ENCODE assay signal across 1 cellular context in the genomic region with DNA sequence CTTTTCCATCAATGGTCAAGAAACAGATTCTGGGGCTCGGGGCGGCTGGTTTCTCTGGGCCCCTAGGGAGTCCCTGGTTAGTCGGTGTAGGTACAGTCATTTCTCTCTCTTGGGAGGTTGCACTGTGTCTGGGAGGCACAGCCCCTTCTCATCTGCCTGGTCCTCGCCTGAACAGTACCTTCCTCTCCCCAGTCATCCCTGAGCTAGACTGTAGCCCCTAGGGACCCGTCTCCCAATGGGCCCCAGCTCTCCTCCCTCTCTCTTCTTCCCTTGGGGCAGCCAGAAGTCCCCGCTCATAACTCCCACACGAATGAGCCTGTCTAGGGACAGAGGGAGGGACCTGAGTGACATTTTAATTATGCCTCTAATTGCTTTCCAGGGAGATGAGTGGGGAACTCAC.
TF ChIP-seq lines count a peak whose summit lies in the region.

No MANE protein-coding gene starts in this region.

TF ChIP-seq in GM12878, 131 proteins besides CTCF, POLR2A, EP300 and RAD21 (continued from another document):
- TF ChIP-seq ZBTB33 (IDR thresholded peaks at IDR 0.05) (no peak), BHLHE40 (IDR thresholded peaks at IDR 0.05; ENCODE audit: borderline replicate concordance in 1 of 2, low read depth in 2 of 2, low read length in 1 of 2) (peak; percentile 53 to 59; a peak in 3 of 4 replicates), RB1 (IDR thresholded peaks at IDR 0.05; ENCODE audit: borderline replicate concordance) (peak; percentile 97), MEF2B (IDR thresholded peaks at IDR 0.05; ENCODE audit: partially characterized antibody, poor library complexity, severe bottlenecking) (peak; percentile 100), POU2F2 (IDR thresholded peaks at IDR 0.05; ENCODE audit: borderline replicate concordance, low read depth, low read length) (peak; percentile 59; the same call in 1 of the 3 replicates), PAX5 (IDR thresholded peaks at IDR 0.05; ENCODE audit: borderline replicate concordance, low read depth, low read length) (peak; percentile 62; the same call in 1 of the 2 replicates), NR2F1 (conservative IDR thresholded peaks at IDR 0.05) (peak; percentile 60; the same call in 1 of the 2 replicates), CEBPB (IDR thresholded peaks at IDR 0.05; ENCODE audit: borderline replicate concordance in 1 of 2, low read depth in 2 of 2, low read length in 2 of 2) (no peak), CREB1 (IDR thresholded peaks at IDR 0.05; ENCODE audit: low read depth) (no peak), IKZF1 (conservative IDR thresholded peaks at IDR 0.05) (peak; percentile 93), DPF2 (IDR thresholded peaks at IDR 0.05) (peak; percentile 75), TCF12 (IDR thresholded peaks at IDR 0.05; ENCODE audit: low read depth, low read length) (peak; percentile 67; the same call in 1 of the 2 replicates), IKZF2 (IDR thresholded peaks at IDR 0.05) (peak; percentile 91 to 92), MEF2A (IDR thresholded peaks at IDR 0.05; ENCODE audit: insufficient read depth, low read depth, low read length) (no peak), PRDM15 (CRISPR knock-in tag; IDR thresholded peaks at IDR 0.05) (no peak), JUNB (IDR thresholded peaks at IDR 0.05) (peak; percentile 54), MTA2 (IDR thresholded peaks at IDR 0.05; ENCODE audit: low read depth) (peak; percentile 89), IRF4 (IDR thresholded peaks at IDR 0.05; ENCODE audit: low read depth, low read length) (peak; percentile 74; the same call in 1 of the 2 replicates), NBN (IDR thresholded peaks at IDR 0.05) (peak; percentile 70; the same call in 1 of the 2 replicates), BCL11A (IDR thresholded peaks at IDR 0.05; ENCODE audit: low read depth, low read length) (peak; percentile 66; the same call in 1 of the 2 replicates), SMAD1 (IDR thresholded peaks at IDR 0.05; ENCODE audit: low read depth, partially characterized antibody) (peak; percentile 32), SREBF1 (IDR thresholded peaks at IDR 0.05; ENCODE audit: low read length) (0 out of 2 replicates have a peak, but pooled peaks have one; percentile 24), RBBP5 (conservative IDR thresholded peaks at IDR 0.05) (no peak), YBX1 (IDR thresholded peaks at IDR 0.05) (peak; percentile 87; the same call in 1 of the 2 replicates), POLR2AphosphoS5 (IDR thresholded peaks at IDR 0.05; ENCODE audit: low read length) (no peak)
- TF ChIP-seq, protein P1, sequence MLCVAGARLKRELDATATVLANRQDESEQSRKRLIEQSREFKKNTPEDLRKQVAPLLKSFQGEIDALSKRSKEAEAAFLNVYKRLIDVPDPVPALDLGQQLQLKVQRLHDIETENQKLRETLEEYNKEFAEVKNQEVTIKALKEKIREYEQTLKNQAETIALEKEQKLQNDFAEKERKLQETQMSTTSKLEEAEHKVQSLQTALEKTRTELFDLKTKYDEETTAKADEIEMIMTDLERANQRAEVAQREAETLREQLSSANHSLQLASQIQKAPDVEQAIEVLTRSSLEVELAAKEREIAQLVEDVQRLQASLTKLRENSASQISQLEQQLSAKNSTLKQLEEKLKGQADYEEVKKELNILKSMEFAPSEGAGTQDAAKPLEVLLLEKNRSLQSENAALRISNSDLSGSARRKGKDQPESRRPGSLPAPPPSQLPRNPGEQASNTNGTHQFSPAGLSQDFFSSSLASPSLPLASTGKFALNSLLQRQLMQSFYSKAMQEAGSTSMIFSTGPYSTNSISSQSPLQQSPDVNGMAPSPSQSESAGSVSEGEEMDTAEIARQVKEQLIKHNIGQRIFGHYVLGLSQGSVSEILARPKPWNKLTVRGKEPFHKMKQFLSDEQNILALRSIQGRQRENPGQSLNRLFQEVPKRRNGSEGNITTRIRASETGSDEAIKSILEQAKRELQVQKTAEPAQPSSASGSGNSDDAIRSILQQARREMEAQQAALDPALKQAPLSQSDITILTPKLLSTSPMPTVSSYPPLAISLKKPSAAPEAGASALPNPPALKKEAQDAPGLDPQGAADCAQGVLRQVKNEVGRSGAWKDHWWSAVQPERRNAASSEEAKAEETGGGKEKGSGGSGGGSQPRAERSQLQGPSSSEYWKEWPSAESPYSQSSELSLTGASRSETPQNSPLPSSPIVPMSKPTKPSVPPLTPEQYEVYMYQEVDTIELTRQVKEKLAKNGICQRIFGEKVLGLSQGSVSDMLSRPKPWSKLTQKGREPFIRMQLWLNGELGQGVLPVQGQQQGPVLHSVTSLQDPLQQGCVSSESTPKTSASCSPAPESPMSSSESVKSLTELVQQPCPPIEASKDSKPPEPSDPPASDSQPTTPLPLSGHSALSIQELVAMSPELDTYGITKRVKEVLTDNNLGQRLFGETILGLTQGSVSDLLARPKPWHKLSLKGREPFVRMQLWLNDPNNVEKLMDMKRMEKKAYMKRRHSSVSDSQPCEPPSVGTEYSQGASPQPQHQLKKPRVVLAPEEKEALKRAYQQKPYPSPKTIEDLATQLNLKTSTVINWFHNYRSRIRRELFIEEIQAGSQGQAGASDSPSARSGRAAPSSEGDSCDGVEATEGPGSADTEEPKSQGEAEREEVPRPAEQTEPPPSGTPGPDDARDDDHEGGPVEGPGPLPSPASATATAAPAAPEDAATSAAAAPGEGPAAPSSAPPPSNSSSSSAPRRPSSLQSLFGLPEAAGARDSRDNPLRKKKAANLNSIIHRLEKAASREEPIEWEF (IDR thresholded peaks at IDR 0.05; ENCODE audit: insufficient replicate concordance, low read depth, low read length), result no peak
- TF ChIP-seq, protein P2, sequence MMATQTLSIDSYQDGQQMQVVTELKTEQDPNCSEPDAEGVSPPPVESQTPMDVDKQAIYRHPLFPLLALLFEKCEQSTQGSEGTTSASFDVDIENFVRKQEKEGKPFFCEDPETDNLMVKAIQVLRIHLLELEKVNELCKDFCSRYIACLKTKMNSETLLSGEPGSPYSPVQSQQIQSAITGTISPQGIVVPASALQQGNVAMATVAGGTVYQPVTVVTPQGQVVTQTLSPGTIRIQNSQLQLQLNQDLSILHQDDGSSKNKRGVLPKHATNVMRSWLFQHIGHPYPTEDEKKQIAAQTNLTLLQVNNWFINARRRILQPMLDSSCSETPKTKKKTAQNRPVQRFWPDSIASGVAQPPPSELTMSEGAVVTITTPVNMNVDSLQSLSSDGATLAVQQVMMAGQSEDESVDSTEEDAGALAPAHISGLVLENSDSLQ (IDR thresholded peaks at IDR 0.05), result peak; percentile 67; the same call in 1 of the 2 replicates
- TF ChIP-seq, protein P3, sequence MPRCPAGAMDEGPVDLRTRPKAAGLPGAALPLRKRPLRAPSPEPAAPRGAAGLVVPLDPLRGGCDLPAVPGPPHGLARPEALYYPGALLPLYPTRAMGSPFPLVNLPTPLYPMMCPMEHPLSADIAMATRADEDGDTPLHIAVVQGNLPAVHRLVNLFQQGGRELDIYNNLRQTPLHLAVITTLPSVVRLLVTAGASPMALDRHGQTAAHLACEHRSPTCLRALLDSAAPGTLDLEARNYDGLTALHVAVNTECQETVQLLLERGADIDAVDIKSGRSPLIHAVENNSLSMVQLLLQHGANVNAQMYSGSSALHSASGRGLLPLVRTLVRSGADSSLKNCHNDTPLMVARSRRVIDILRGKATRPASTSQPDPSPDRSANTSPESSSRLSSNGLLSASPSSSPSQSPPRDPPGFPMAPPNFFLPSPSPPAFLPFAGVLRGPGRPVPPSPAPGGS (IDR thresholded peaks at IDR 0.05; ENCODE audit: borderline replicate concordance, insufficient read depth, low read depth, low read length, poor library complexity, severe bottlenecking), result no peak
- TF ChIP-seq, protein P4, sequence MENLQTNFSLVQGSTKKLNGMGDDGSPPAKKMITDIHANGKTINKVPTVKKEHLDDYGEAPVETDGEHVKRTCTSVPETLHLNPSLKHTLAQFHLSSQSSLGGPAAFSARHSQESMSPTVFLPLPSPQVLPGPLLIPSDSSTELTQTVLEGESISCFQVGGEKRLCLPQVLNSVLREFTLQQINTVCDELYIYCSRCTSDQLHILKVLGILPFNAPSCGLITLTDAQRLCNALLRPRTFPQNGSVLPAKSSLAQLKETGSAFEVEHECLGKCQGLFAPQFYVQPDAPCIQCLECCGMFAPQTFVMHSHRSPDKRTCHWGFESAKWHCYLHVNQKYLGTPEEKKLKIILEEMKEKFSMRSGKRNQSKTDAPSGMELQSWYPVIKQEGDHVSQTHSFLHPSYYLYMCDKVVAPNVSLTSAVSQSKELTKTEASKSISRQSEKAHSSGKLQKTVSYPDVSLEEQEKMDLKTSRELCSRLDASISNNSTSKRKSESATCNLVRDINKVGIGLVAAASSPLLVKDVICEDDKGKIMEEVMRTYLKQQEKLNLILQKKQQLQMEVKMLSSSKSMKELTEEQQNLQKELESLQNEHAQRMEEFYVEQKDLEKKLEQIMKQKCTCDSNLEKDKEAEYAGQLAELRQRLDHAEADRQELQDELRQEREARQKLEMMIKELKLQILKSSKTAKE (IDR thresholded peaks at IDR 0.05; ENCODE audit: low read depth, poor library complexity, severe bottlenecking), result peak; percentile 87
- TF ChIP-seq, protein P5, sequence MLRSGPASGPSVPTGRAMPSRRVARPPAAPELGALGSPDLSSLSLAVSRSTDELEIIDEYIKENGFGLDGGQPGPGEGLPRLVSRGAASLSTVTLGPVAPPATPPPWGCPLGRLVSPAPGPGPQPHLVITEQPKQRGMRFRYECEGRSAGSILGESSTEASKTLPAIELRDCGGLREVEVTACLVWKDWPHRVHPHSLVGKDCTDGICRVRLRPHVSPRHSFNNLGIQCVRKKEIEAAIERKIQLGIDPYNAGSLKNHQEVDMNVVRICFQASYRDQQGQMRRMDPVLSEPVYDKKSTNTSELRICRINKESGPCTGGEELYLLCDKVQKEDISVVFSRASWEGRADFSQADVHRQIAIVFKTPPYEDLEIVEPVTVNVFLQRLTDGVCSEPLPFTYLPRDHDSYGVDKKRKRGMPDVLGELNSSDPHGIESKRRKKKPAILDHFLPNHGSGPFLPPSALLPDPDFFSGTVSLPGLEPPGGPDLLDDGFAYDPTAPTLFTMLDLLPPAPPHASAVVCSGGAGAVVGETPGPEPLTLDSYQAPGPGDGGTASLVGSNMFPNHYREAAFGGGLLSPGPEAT (IDR thresholded peaks at IDR 0.05; ENCODE audit: low read depth), result peak; percentile 89
TF ChIP-seq in GM12878: peak in this region for 26.
